Comparison of ENCODE assay signal across 18 cellular contexts in the genomic region with DNA sequence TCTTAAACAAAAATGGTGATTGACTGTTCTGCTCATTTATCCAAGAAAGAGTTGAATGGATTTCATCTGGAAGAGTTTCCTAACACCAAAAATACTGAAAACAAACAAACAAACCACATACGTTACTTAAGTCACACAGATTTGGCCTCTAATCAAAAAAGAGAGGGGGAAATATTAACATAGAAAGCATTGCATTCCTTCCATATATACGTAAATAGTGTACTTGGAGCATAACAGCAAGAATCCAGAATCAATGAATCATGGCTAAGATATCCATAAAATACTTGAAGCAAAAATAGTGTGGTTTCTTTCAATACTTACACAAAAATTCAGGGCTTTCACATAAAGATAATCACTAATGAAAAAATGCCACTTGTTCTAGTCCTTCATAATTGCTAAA.
A peak's percentile ranks its signal among the peaks of the same experiment; 100 is the strongest.
DNase-seq lines count a peak whose midpoint lies in the region; ATAC-seq and TF ChIP-seq lines count a peak whose summit lies in the region.
"Had no signal": no experiment of that assay in that cellular context is flagged by ENCODE, and none has a peak within 500 bp of the region (broad histone marks: within the 10 kb centered on the region; RNA-seq: fewer than 3 reads in every experiment).

No MANE protein-coding gene starts in this region.

- peaks cover 35% of the 10 kb centered on the region for H3K9me3 Mint-ChIP-seq in chondrocyte (ENCODE audit: low read depth)

- H3K4me2 ChIP-seq in mesenchymal stem cell (ENCODE audit: low read length, poor library complexity, severe bottlenecking): no peak overlapping the region
- H3K4me2 ChIP-seq: BLaER1 had no signal

- H2AK5ac ChIP-seq in mesenchymal stem cell (ENCODE audit: low read length, severe bottlenecking): no peak overlapping the region

- no peaks in the 10 kb centered on the region for H3K27me3 Mint-ChIP-seq in chondrocyte (ENCODE audit: low read depth)

- intact Hi-C loops in mucosa of descending colon (cut with DNase I, micrococcal nuclease): no loop called here

- no peak overlapping the region for H2BK15ac ChIP-seq in mesenchymal stem cell (ENCODE audit: low read depth, poor library complexity, severe bottlenecking)

- H3K18ac ChIP-seq in mesenchymal stem cell (ENCODE audit: low read depth in 1 of 2, low read length in 2 of 2): no peak overlapping the region

- H2AFZ ChIP-seq in mesenchymal stem cell (ENCODE audit: low read depth, low read length): no peak overlapping the region

- peaks cover 2% of the 10 kb centered on the region for H3K4me1 ChIP-seq in mesenchymal stem cell (ENCODE audit: control insufficient read depth, insufficient read depth, low read depth, low read length)
- H3K4me1 ChIP-seq in mucosa of descending colon (ENCODE audit: low read depth): no peaks in the 10 kb centered on the region
- H3K4me1 ChIP-seq: BLaER1, tibial nerve had no signal

- no peak overlapping the region for H4K91ac ChIP-seq in mesenchymal stem cell (ENCODE audit: low read length)

- ATAC-seq in mucosa of descending colon: no peak
- ATAC-seq: K562 had no signal

- no peaks in the 10 kb centered on the region for H3K79me1 ChIP-seq in mesenchymal stem cell (replicated peaks; ENCODE audit: low read length, poor library complexity, severe bottlenecking)

- peaks cover 56% of the 10 kb centered on the region for H3K4me1 Mint-ChIP-seq in chondrocyte (ENCODE audit: low read depth)
- H3K4me1 Mint-ChIP-seq: activated CD4-positive, alpha-beta memory T cell treated with anti-CD3 and anti-CD28 coated beads, Interleukin-2, amount 10 ng/mL, durations not matched to agents 7 days and 5 days had no signal

- TF ChIP-seq CTCF in AG09309 (IDR thresholded peaks at IDR 0.05; ENCODE audit: control insufficient read depth, insufficient read depth, low read depth, low read length, missing control alignments) (no peak), chondrocyte (IDR thresholded peaks at IDR 0.05) (no peak), mucosa of descending colon (IDR thresholded peaks at IDR 0.05) (no peak)

- no peak overlapping the region for H3K14ac ChIP-seq in mesenchymal stem cell (ENCODE audit: low read length in 2 of 2)

- no CpG with 5 or more reads among the region's 2 CpGs for WGBS in mesenchymal stem cell

- H4K8ac ChIP-seq in mesenchymal stem cell (ENCODE audit: low read length): no peak overlapping the region

- H3K27ac Mint-ChIP-seq in chondrocyte (ENCODE audit: unreplicated experiment): peak overlapping the region; percentile 92
- H3K27ac Mint-ChIP-seq: activated CD4-positive, alpha-beta memory T cell treated with anti-CD3 and anti-CD28 coated beads, Interleukin-2, amount 10 ng/mL, durations not matched to agents 7 days and 5 days had no signal

- H3K36me3 ChIP-seq in mesenchymal stem cell (ENCODE audit: control insufficient read depth in 1 of 2, insufficient read depth in 2 of 2, low read depth in 1 of 2, low read length in 2 of 2) (no peaks in the 10 kb centered on the region), mucosa of descending colon (ENCODE audit: low read depth) (no peaks in the 10 kb centered on the region)
- H3K36me3 ChIP-seq: BLaER1, tibial nerve had no signal

- H3K23ac ChIP-seq in mesenchymal stem cell (ENCODE audit: low read length in 2 of 2): no peak overlapping the region

- H3K36me3 Mint-ChIP-seq in chondrocyte (ENCODE audit: low read depth): peaks cover 15% of the 10 kb centered on the region

- H2BK120ac ChIP-seq in mesenchymal stem cell (ENCODE audit: low read depth, low read length): no peak overlapping the region

- no peak overlapping the region for H2BK5ac ChIP-seq in mesenchymal stem cell (ENCODE audit: low read depth, low read length, poor library complexity, severe bottlenecking)

- H3K27ac ChIP-seq in mesenchymal stem cell (ENCODE audit: low read length, poor library complexity, severe bottlenecking): no peak overlapping the region
- H3K27ac ChIP-seq: BLaER1, tibial nerve had no signal

- H2BK12ac ChIP-seq in mesenchymal stem cell (ENCODE audit: low read length in 2 of 2): no peak overlapping the region

- DNase-seq in AG09309 (ENCODE audit: low read depth): peak; percentile 37
- peak; percentile 3 for DNase-seq in NCI-H460 (ENCODE audit: extremely low read depth, low read depth)
- DNase-seq in chondrocyte (ENCODE audit: low spot score): no peak
- DNase-seq in mesenchymal stem cell: peak; percentile 87
- no peak for DNase-seq in NCI-H774 (lab: John Stamatoyannopoulos, UW)
- no peak for DNase-seq in mucosa of descending colon
- no peak for DNase-seq in stimulated activated naive CD4-positive, alpha-beta T cell treated with Interleukin-2 at 50 U/mL for 16 hours (lab: John Stamatoyannopoulos, UW)
- DNase-seq in RKO (ENCODE audit: low spot score): no peak
- DNase-seq: activated CD4-positive, alpha-beta memory T cell treated with anti-CD3 and anti-CD28 coated beads, Interleukin-2, amount 10 ng/mL, durations not matched to agents 7 days and 5 days; activated gamma-delta T cell treated with Interleukin-2 at 50 U/mL for 16 hours; DMS79 treated with DMSO at 0.1 percent for 48 hours; NCI-H1694; NCI-H69; posterior cingulate gyrus; SHP77 had no signal

- H3K4me3 ChIP-seq in AG09309 (ENCODE audit: control insufficient read depth, low read depth, low read length): no peak overlapping the region
- H3K4me3 ChIP-seq in mesenchymal stem cell (ENCODE audit: insufficient read depth in 1 of 2, low read depth in 1 of 2, low read length in 2 of 2): no peak overlapping the region
- no peak overlapping the region for H3K4me3 ChIP-seq in mucosa of descending colon
- H3K4me3 ChIP-seq: BLaER1, K562, tibial nerve had no signal

- no peaks in the 10 kb centered on the region for H3K27me3 ChIP-seq in mesenchymal stem cell (ENCODE audit: control insufficient read depth in 1 of 2, insufficient read depth in 1 of 2, low read length in 2 of 2)
- H3K27me3 ChIP-seq: BLaER1, tibial nerve had no signal

- no peak overlapping the region for H3K4me3 Mint-ChIP-seq in chondrocyte (ENCODE audit: unreplicated experiment)
- H3K4me3 Mint-ChIP-seq: activated CD4-positive, alpha-beta memory T cell treated with anti-CD3 and anti-CD28 coated beads, Interleukin-2, amount 10 ng/mL, durations not matched to agents 7 days and 5 days had no signal

- no peak overlapping the region for H3K9ac ChIP-seq in mesenchymal stem cell (ENCODE audit: low read length)
- H3K9ac ChIP-seq: BLaER1 had no signal

- H3K4ac ChIP-seq in mesenchymal stem cell (ENCODE audit: low read depth in 1 of 2, low read length in 2 of 2): no peak overlapping the region

- H3K9me3 ChIP-seq in mesenchymal stem cell (ENCODE audit: control insufficient read depth, low read length): no peaks in the 10 kb centered on the region
- H3K9me3 ChIP-seq in mucosa of descending colon: no peaks in the 10 kb centered on the region

Comparison
In these comparisons a context has a peak if more than half of its experiments do, and no peak if none do; other contexts are left out.
1. DNase-seq: peak in AG09309 (single experiment), NCI-H460 (single experiment) and mesenchymal stem cell (single experiment); none in chondrocyte (single experiment), NCI-H774 (single experiment), mucosa of descending colon (0 of 3), stimulated activated naive CD4-positive, alpha-beta T cell treated with Interleukin-2 at 50 U/mL for 16 hours (single experiment) and RKO (single experiment).